ENCODE assay signal across 2 cellular contexts in the genomic region with DNA sequence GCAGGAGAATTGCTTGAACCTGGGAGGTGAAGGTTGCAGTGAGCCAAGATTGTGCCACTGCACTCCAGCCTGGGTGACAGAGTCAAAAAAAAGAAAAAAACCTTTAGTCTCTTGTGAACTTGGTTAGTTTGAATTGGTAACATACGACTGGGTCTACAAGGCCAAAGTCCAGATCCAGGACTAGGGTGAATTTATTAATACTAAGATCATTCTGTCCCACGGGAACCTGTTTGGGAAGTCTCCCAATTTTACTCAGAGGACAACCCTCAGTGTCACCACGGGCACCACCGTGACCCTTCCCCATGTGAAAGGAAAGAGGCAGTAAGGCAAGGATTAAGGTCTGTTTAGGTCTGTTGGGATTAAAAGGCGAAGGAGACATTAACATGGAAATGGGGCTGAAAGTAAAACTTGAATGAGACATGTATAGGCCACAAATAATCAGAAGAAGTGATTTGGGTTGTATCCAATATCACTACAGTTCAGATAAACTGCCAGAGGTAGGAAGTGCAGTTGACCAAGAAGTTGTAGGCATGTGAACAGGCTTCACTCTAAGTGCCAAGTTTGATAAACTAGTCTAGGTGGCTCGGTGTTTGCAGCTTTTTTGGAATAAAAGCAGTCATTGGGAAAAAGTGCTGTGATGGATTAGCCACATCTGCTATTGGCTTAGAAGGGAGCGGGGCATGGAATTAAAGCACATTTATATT.
TF ChIP-seq lines count a peak whose summit lies in the region.

No MANE protein-coding gene starts in this region.

TF ChIP-seq in liver, 16 proteins besides CTCF, POLR2A, EP300 and RAD21:
- TF ChIP-seq, protein P1, sequence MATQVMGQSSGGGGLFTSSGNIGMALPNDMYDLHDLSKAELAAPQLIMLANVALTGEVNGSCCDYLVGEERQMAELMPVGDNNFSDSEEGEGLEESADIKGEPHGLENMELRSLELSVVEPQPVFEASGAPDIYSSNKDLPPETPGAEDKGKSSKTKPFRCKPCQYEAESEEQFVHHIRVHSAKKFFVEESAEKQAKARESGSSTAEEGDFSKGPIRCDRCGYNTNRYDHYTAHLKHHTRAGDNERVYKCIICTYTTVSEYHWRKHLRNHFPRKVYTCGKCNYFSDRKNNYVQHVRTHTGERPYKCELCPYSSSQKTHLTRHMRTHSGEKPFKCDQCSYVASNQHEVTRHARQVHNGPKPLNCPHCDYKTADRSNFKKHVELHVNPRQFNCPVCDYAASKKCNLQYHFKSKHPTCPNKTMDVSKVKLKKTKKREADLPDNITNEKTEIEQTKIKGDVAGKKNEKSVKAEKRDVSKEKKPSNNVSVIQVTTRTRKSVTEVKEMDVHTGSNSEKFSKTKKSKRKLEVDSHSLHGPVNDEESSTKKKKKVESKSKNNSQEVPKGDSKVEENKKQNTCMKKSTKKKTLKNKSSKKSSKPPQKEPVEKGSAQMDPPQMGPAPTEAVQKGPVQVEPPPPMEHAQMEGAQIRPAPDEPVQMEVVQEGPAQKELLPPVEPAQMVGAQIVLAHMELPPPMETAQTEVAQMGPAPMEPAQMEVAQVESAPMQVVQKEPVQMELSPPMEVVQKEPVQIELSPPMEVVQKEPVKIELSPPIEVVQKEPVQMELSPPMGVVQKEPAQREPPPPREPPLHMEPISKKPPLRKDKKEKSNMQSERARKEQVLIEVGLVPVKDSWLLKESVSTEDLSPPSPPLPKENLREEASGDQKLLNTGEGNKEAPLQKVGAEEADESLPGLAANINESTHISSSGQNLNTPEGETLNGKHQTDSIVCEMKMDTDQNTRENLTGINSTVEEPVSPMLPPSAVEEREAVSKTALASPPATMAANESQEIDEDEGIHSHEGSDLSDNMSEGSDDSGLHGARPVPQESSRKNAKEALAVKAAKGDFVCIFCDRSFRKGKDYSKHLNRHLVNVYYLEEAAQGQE (IDR thresholded peaks at IDR 0.05): no peak
- peak; percentile 70 to 80 for TF ChIP-seq RXRA (IDR thresholded peaks at IDR 0.05)
- no peak for TF ChIP-seq TAF1 (conservative IDR thresholded peaks at IDR 0.05)
- peak; percentile 89 to 93 for TF ChIP-seq HNF4A (conservative IDR thresholded peaks at IDR 0.05)
- TF ChIP-seq, protein P2, sequence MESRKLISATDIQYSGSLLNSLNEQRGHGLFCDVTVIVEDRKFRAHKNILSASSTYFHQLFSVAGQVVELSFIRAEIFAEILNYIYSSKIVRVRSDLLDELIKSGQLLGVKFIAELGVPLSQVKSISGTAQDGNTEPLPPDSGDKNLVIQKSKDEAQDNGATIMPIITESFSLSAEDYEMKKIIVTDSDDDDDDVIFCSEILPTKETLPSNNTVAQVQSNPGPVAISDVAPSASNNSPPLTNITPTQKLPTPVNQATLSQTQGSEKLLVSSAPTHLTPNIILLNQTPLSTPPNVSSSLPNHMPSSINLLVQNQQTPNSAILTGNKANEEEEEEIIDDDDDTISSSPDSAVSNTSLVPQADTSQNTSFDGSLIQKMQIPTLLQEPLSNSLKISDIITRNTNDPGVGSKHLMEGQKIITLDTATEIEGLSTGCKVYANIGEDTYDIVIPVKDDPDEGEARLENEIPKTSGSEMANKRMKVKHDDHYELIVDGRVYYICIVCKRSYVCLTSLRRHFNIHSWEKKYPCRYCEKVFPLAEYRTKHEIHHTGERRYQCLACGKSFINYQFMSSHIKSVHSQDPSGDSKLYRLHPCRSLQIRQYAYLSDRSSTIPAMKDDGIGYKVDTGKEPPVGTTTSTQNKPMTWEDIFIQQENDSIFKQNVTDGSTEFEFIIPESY (IDR thresholded peaks at IDR 0.05): peak; percentile 44
- peak; percentile 26 for TF ChIP-seq FOXA2 (IDR thresholded peaks at IDR 0.05)
- peak; percentile 83 for TF ChIP-seq SP1 (IDR thresholded peaks at IDR 0.05)
- TF ChIP-seq HNF4G (IDR thresholded peaks at IDR 0.05): peak; percentile 49
- peak in 1 of 2 donors; percentile 27 for TF ChIP-seq JUND (IDR thresholded peaks at IDR 0.05)

TF ChIP-seq in HepG2, 621 proteins besides CTCF, POLR2A, EP300 and RAD21:
- TF ChIP-seq ZNF570 (CRISPR knock-in tag; IDR thresholded peaks at IDR 0.05; ENCODE audit: borderline replicate concordance): no peak
- TF ChIP-seq ATAD3A (CRISPR knock-in tag; IDR thresholded peaks at IDR 0.05): no peak
- TF ChIP-seq SAFB2 (CRISPR knock-in tag; IDR thresholded peaks at IDR 0.05; ENCODE audit: borderline replicate concordance, low read depth): no peak
- no peak for TF ChIP-seq ZNF432 (CRISPR knock-in tag; IDR thresholded peaks at IDR 0.05; ENCODE audit: borderline replicate concordance)
- TF ChIP-seq HCFC1 (IDR thresholded peaks at IDR 0.05; ENCODE audit: low read depth, low read length): no peak
- TF ChIP-seq RELA (CRISPR knock-in tag; IDR thresholded peaks at IDR 0.05): no peak
- TF ChIP-seq SSRP1 (CRISPR knock-in tag; IDR thresholded peaks at IDR 0.05): no peak
TF ChIP-seq in HepG2: peak in this region for 0.
